9 cellular contexts compared by ENCODE assay signal in the genomic region with DNA sequence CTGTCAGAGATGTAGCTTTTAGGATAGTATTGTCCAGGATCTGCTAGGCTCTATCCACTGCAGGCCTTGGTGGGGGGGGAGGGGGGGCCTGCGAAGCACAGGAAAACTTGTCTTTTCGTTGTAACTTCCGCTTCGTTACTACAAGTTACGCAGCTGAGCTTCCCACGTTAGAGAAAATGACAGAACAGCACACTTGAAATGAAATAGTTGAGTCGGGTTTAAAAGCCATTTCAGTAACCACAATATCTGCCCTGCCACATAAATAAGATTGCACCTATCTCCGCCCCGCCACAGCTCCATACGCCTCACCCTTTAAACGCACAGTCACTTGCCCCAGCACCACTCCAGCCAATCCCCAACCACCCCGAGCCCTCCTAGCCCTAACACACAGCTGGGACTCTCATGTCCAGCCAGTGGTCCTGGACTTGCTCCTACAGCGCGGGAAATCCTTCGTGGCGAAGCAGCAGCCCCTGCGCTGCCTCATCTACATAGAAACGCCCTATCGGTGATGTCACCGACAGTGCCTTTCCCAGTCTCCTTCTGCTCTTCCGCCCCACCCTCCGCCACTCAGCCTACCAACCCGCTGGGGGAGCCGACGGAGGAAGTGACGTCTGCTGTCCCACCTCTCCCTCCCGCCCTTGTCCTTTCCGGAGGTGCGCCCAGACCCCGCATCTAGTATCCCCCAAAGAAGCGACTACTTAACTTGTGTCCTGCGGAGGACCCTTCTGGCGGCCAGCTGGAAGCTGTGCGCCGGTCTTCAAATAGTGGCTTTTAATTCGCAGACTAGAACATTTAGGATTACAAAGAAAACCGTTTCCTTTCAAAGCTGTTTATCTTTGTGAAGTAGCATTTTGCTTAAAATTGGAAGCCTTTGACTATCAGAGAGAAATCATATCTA. TPM values are rescaled to one million over a fixed set of nuclear protein-coding genes. Genes with fewer than 3 reads are reported as not detected.
DNase-seq lines count a peak whose midpoint lies in the region; ATAC-seq lines count a peak whose summit lies in the region.
"Not testable (repeated sequence)": the region's sequence is repeated elsewhere in the genome, so short reads cannot be mapped to it uniquely, and the experiment has no call there.
"Had no signal": no experiment of that assay in that cellular context is flagged by ENCODE, and none has a peak within 500 bp of the region (broad histone marks: within the 10 kb centered on the region; RNA-seq: fewer than 3 reads in every experiment).

No MANE protein-coding gene starts in this region.

- peak overlapping the region; percentile 100 for H3K27ac Mint-ChIP-seq in CD4-positive, CD25-positive, alpha-beta regulatory T cell

- peak overlapping the region; percentile 83 for H3K4me3 ChIP-seq in CD4-positive, CD25-positive, alpha-beta regulatory T cell (ENCODE audit: low read depth, low read length)

- H3K36me3 ChIP-seq in CD4-positive, CD25-positive, alpha-beta regulatory T cell (ENCODE audit: control insufficient read depth, insufficient read depth, low read length): not testable (repeated sequence)

- not testable (repeated sequence) for H3K27me3 Mint-ChIP-seq in CD4-positive, CD25-positive, alpha-beta regulatory T cell

- DNase-seq in CD4-positive, CD25-positive, alpha-beta regulatory T cell: peak; percentile 52 to 88 (median 88)
- DNase-seq in OCI-M1 (lab: John Stamatoyannopoulos, UW): peak; percentile 90
- DNase-seq in activated T-cell treated with anti-CD3 and anti-CD28 coated beads for 48 hours (ENCODE audit: low read depth): peak; percentile 60
- DNase-seq in epidermal melanocyte (ENCODE audit: insufficient read length, low spot score): peak; percentile 14
- peak; percentile 95 for DNase-seq in medulla oblongata (ENCODE audit: extremely low spot score)
- DNase-seq in stimulated activated CD4-positive, alpha-beta T cell treated with anti-CD3 and anti-CD28 coated beads, Interleukin-4, amount 100 ng/mL, for 48 hours (ENCODE audit: low read depth in 2 of 2): peak; percentile 51 to 71

- H3K4me1 ChIP-seq in CD4-positive, CD25-positive, alpha-beta regulatory T cell (ENCODE audit: control insufficient read depth, insufficient read depth, low read length, poor library complexity, severe bottlenecking): peaks cover 14% of the 10 kb centered on the region

- H3K36me3 Mint-ChIP-seq in CD4-positive, CD25-positive, alpha-beta regulatory T cell: not testable (repeated sequence)

- H3K27me3 ChIP-seq in CD4-positive, CD25-positive, alpha-beta regulatory T cell (ENCODE audit: control insufficient read depth, insufficient read depth, low read length): not testable (repeated sequence)

- H3K9me3 Mint-ChIP-seq in CD4-positive, CD25-positive, alpha-beta regulatory T cell: not testable (repeated sequence)

- peaks cover 3 to 25% (median 9%) of the 10 kb centered on the region in 4 donors for H3K4me1 Mint-ChIP-seq in CD4-positive, CD25-positive, alpha-beta regulatory T cell

- not testable (repeated sequence) for H3K9me3 ChIP-seq in CD4-positive, CD25-positive, alpha-beta regulatory T cell (ENCODE audit: control insufficient read depth in 2 of 2, low read length in 2 of 2)

- peak overlapping the region; percentile 89 to 99 (median 96) for H3K4me3 Mint-ChIP-seq in CD4-positive, CD25-positive, alpha-beta regulatory T cell

- peak overlapping the region; percentile 92 for H3K27ac ChIP-seq in CD4-positive, CD25-positive, alpha-beta regulatory T cell (ENCODE audit: insufficient read depth, low read length, poor library complexity, severe bottlenecking)

- peak; percentile 92 to 94 for ATAC-seq in CD4-positive, CD25-positive, alpha-beta regulatory T cell (ENCODE audit: low read depth in 2 of 2)
- ATAC-seq in GM19455 (IDR thresholded peaks at IDR 0.05; ENCODE audit: unreplicated experiment) (peak; percentile 83), HG03460 (IDR thresholded peaks at IDR 0.05; ENCODE audit: unreplicated experiment) (peak; percentile 83)

RNA-seq across cellular contexts. Expression of a gene that starts 46.2 kb away (rescaled TPM):
- not detected for total RNA-seq in CD4-positive, CD25-positive, alpha-beta regulatory T cell
- not detected for polyA plus RNA-seq in CD4-positive, CD25-positive, alpha-beta regulatory T cell
- total RNA-seq: HT-29 had no signal

Comparison
In these comparisons a context has a peak if more than half of its experiments do, and no peak if none do; other contexts are left out.
1. Peak in every context shown above with its lines: DNase-seq, ATAC-seq, H3K4me3 ChIP-seq and H3K27ac ChIP-seq.
2. DNase-seq: peak in every context shown above with its lines; median percentile 95 in medulla oblongata; 90 in OCI-M1; 88 in CD4-positive, CD25-positive, alpha-beta regulatory T cell; 61 in stimulated activated CD4-positive, alpha-beta T cell treated with anti-CD3 and anti-CD28 coated beads, Interleukin-4, amount 100 ng/mL, for 48 hours; 60 in activated T-cell treated with anti-CD3 and anti-CD28 coated beads for 48 hours; 14 in epidermal melanocyte.